ENCODE assay signal across 19 cellular contexts in genomic region chr9:91783411-91783810, GRCh38.
DNase-seq lines count a peak whose midpoint lies in the region; ATAC-seq and TF ChIP-seq lines count a peak whose summit lies in the region.
"Had no signal": no experiment of that assay in that cellular context is flagged by ENCODE, and none has a peak within 500 bp of the region (broad histone marks: within the 10 kb centered on the region; RNA-seq: fewer than 3 reads in every experiment).

No MANE protein-coding gene starts in this region.

- H3K36me3 ChIP-seq in transverse colon = no peaks in the 10 kb centered on the region
- H3K36me3 ChIP-seq: HAP-1, MG63 had no signal

- peak overlapping the region in 3 of 4 donors; percentile 45 to 50 (median 46) for H3K27ac ChIP-seq in transverse colon

- no peaks in the 10 kb centered on the region for H3K27me3 ChIP-seq in transverse colon
- H3K27me3 ChIP-seq: MG63 had no signal

- TF ChIP-seq POLR2A in transverse colon (IDR thresholded peaks at IDR 0.05) = no peak

- TF ChIP-seq CTCF in transverse colon (IDR thresholded peaks at IDR 0.05) = no peak

- 78 to 82% methylated on average over 3 to 6 of the region's 6 CpGs for WGBS in transverse colon (ENCODE audit: low coverage in 1 of 2), 2 donors

- no peak for TF ChIP-seq EP300 in transverse colon (IDR thresholded peaks at IDR 0.05; ENCODE audit: low read depth)

- H3K4me1 ChIP-seq in transverse colon = peaks cover 0 to 10% (median 0%) of the 10 kb centered on the region in 4 donors
- H3K4me1 ChIP-seq: HAP-1 had no signal

- intact Hi-C loops in transverse colon (cut with DNase I; ENCODE audit: low total_unique reads) = loop anchor here (5.0 kb wide), 1 partner anchor 114 kb away; no protein-coding TSS in a partner anchor

- in situ Hi-C loops in transverse colon (cut with MboI; ENCODE audit: low pct_ligation_motif_present in 1 of 4, low pct_unique_long_range_greater_than_20kb in 1 of 4, low sequenced_read_pairs in 3 of 4) = no loop called here

- no peaks in the 10 kb centered on the region for H3K9me3 ChIP-seq in transverse colon
- H3K9me3 ChIP-seq: HAP-1, MG63 had no signal

- no peak for ATAC-seq in HG03045 (IDR thresholded peaks at IDR 0.05; ENCODE audit: unreplicated experiment)
- ATAC-seq: GM12878 had no signal

- DNase-seq in NCI-H2171 treated with DMSO at 0.1 percent for 48 hours (lab: John Stamatoyannopoulos, UW) (peak; percentile 56), NCI-H2171 (lab: John Stamatoyannopoulos, UW) (no peak), SHP77 (lab: John Stamatoyannopoulos, UW) (peak; percentile 36 to 46), mesenteric fat pad (ENCODE audit: low spot score) (peak; percentile 80), transverse colon (no peak), UCSD-AML1 (lab: John Stamatoyannopoulos, UW; ENCODE audit: unreplicated experiment) (no peak), DMS53 treated with DMSO at 0.1 percent for 48 hours (lab: John Stamatoyannopoulos, UW; ENCODE audit: unreplicated experiment) (no peak)
- DNase-seq: COR-L47, EL, Kasumi-1, MG63, NCI-H1092, NCI-H146, NCI-H2081, NCI-H226, NCI-H774 had no signal

- H3K4me3 ChIP-seq in transverse colon = no peak overlapping the region
- H3K4me3 ChIP-seq: GM12878, HAP-1, MG63 had no signal

Comparison
In these comparisons a context has a peak if more than half of its experiments do, and no peak if none do; other contexts are left out.
1. DNase-seq: peak in NCI-H2171 treated with DMSO at 0.1 percent for 48 hours (single experiment), SHP77 (2 of 2) and mesenteric fat pad (single experiment); none in NCI-H2171 (single experiment), transverse colon (single experiment), UCSD-AML1 (single experiment) and DMS53 treated with DMSO at 0.1 percent for 48 hours (single experiment).